16 cellular contexts compared by ENCODE assay signal in the genomic region with DNA sequence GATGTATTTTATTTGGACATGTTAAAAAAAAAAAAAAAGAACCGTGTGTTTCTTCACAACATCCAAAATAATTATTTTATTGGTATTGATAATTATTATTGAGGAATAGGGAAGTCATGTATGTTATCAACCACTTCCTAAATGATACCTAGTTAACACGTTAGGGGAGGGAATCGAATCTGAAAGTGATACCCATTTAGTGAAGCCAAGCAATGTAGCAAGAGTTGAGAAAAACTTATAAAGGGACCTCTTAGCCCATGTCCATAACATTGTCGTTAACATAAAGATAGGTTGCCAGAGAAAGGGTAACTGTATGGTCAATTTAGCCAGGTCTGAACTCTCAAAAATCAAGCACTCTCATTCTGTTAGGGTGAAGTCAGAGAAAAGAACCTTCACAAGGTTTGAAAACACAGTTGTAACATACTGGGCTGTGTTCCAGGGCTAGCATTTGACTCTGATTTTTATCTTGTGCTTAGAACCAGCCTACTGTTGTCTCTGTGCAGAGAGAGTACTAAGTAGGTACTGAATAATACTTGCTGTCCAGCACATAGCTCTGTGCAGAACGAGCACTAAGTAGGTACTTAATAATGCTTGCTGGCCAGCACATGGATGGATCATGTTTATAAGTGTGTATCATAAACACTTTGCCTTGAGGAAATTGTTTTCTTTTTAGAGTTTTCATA.
DNase-seq lines count a peak whose midpoint lies in the region; ATAC-seq lines count a peak whose summit lies in the region.
"Had no signal": no experiment of that assay in that cellular context is flagged by ENCODE, and none has a peak within 500 bp of the region (broad histone marks: within the 10 kb centered on the region; RNA-seq: fewer than 3 reads in every experiment).

No MANE protein-coding gene starts in this region.

- H3K36me3 Mint-ChIP-seq in memory B cell: no peaks in the 10 kb centered on the region
- H3K36me3 Mint-ChIP-seq: CD4-positive, CD25-positive, alpha-beta regulatory T cell had no signal

- H3K4me1 Mint-ChIP-seq in memory B cell: no peaks in the 10 kb centered on the region
- H3K4me1 Mint-ChIP-seq: CD4-positive, CD25-positive, alpha-beta regulatory T cell had no signal

- H3K9me3 Mint-ChIP-seq in memory B cell: peaks cover 1% of the 10 kb centered on the region

- DNase-seq in memory B cell (ENCODE audit: low spot score in 2 of 2) (no peak), NK-92 (lab: John Stamatoyannopoulos, UW; ENCODE audit: unreplicated experiment) (no peak), NCI-H345 (lab: John Stamatoyannopoulos, UW) (no peak), NCI-H1048 (lab: John Stamatoyannopoulos, UW) (no peak), kidney glomerular epithelial cell (lab: John Stamatoyannopoulos, UW) (no peak)
- DNase-seq: activated effector memory CD4-positive, alpha-beta T cell treated with Interleukin-2 at 50 U/mL for 16 hours; CD4-positive, CD25-positive, alpha-beta regulatory T cell; cerebellar nuclear complex; left lung; NCI-H510A; SIG-M5; stomach had no signal

- peak; percentile 99 for ATAC-seq in GM18907 (IDR thresholded peaks at IDR 0.05; ENCODE audit: unreplicated experiment)
- ATAC-seq in GM21576 (IDR thresholded peaks at IDR 0.05; ENCODE audit: unreplicated experiment): peak; percentile 81
- peak; percentile 97 for ATAC-seq in HG03354 (IDR thresholded peaks at IDR 0.05; ENCODE audit: poor library complexity, severe bottlenecking, unreplicated experiment)
- ATAC-seq in memory B cell (ENCODE audit: low read depth): peak; percentile 49
- ATAC-seq: gastroesophageal sphincter, left lung had no signal

- no peak overlapping the region for H3K4me3 Mint-ChIP-seq in memory B cell
- H3K4me3 Mint-ChIP-seq: CD4-positive, CD25-positive, alpha-beta regulatory T cell had no signal

- H3K27me3 Mint-ChIP-seq in memory B cell: no peaks in the 10 kb centered on the region
- H3K27me3 Mint-ChIP-seq: CD4-positive, CD25-positive, alpha-beta regulatory T cell had no signal

- no peak overlapping the region for H3K27ac Mint-ChIP-seq in memory B cell
- H3K27ac Mint-ChIP-seq: CD4-positive, CD25-positive, alpha-beta regulatory T cell had no signal

Comparison
In these comparisons a context has a peak if more than half of its experiments do, and no peak if none do; other contexts are left out.
1. ATAC-seq: peak in every context shown above with its lines; median percentile 99 in GM18907; 97 in HG03354; 81 in GM21576; 49 in memory B cell.